ENCODE assay signal across 27 cellular contexts in genomic region chr1:76443217-76443616, GRCh38.
"Had no signal": no experiment of that assay in that cellular context is flagged by ENCODE, and none has a peak within 500 bp of the region (broad histone marks: within the 10 kb centered on the region; RNA-seq: fewer than 3 reads in every experiment).

No MANE protein-coding gene starts in this region.

- H3K4me1 Mint-ChIP-seq: naive thymus-derived CD8-positive, alpha-beta T cell; nephron progenitor cell; neural crest cell; stimulated activated effector memory CD8-positive, alpha-beta T cell treated with anti-CD3 and anti-CD28 coated beads, Interleukin-12 subunit alpha, Interleukin-12 subunit beta, amount 100 ng/mL, for 72 hours had no signal

- H3K27ac ChIP-seq: neutrophil, pancreas, psoas muscle, right lobe of liver, sigmoid colon, stomach, thoracic aorta, thyroid gland, transverse colon, upper lobe of right lung, uterus had no signal

- H3K36me3 Mint-ChIP-seq: natural killer cell treated with Interleukin-12 subunit alpha and Interleukin-12 subunit beta and Interleukin-15 and Interleukin-18, amount 100 ng/mL, for 72 hours; stimulated activated effector memory CD8-positive, alpha-beta T cell treated with anti-CD3 and anti-CD28 coated beads, Interleukin-12 subunit alpha, Interleukin-12 subunit beta, amount 100 ng/mL, for 72 hours; type B pancreatic cell had no signal

- H3K4me3 ChIP-seq: pancreas, psoas muscle, right lobe of liver, sigmoid colon, stomach, thoracic aorta, thyroid gland, transverse colon, upper lobe of right lung, uterus had no signal

- H3K9me3 ChIP-seq: neutrophil, pancreas, psoas muscle, right lobe of liver, thoracic aorta, thyroid gland, transverse colon, upper lobe of right lung, uterus had no signal

- H3K27ac Mint-ChIP-seq: naive thymus-derived CD8-positive, alpha-beta T cell; natural killer cell treated with Interleukin-12 subunit alpha and Interleukin-12 subunit beta and Interleukin-15 and Interleukin-18, amount 100 ng/mL, for 72 hours; nephron progenitor cell; stimulated activated effector memory CD8-positive, alpha-beta T cell treated with anti-CD3 and anti-CD28 coated beads, Interleukin-12 subunit alpha, Interleukin-12 subunit beta, amount 100 ng/mL, for 72 hours; stimulated activated naive B cell treated with anti-CD40 and anti-IgM and Interleukin-4, amounts not matched to agents 10 μg/mL and 1 μg/mL and 100 μg/mL, for 72 hours; stimulated activated naive CD8-positive, alpha-beta T cell treated with anti-CD3 and anti-CD28 coated beads, Interleukin-15, Interleukin-2, amounts not matched to agents 100 ng/mL and 50 ng/mL, for 24 hours; type B pancreatic cell had no signal

- H3K4me3 Mint-ChIP-seq: naive thymus-derived CD8-positive, alpha-beta T cell; natural killer cell treated with Interleukin-12 subunit alpha and Interleukin-12 subunit beta and Interleukin-15 and Interleukin-18, amount 100 ng/mL, for 72 hours; nephron progenitor cell; neural crest cell; stimulated activated effector memory CD8-positive, alpha-beta T cell treated with anti-CD3 and anti-CD28 coated beads, Interleukin-12 subunit alpha, Interleukin-12 subunit beta, amount 100 ng/mL, for 72 hours; stimulated activated naive B cell treated with anti-CD40 and anti-IgM and Interleukin-4, amounts not matched to agents 10 μg/mL and 1 μg/mL and 100 μg/mL, for 72 hours; stimulated activated naive CD8-positive, alpha-beta T cell treated with anti-CD3 and anti-CD28 coated beads, Interleukin-15, Interleukin-2, amounts not matched to agents 100 ng/mL and 50 ng/mL, for 24 hours; type B pancreatic cell had no signal

- H3K36me3 ChIP-seq: neutrophil, pancreas, right lobe of liver, sigmoid colon, stomach, thoracic aorta, thyroid gland, transverse colon, upper lobe of right lung, uterus had no signal

- H3K27me3 ChIP-seq: neutrophil, pancreas, right lobe of liver, sigmoid colon, stomach, thyroid gland, transverse colon, upper lobe of right lung, uterus had no signal

- DNase-seq: naive thymus-derived CD8-positive, alpha-beta T cell; nephron progenitor cell; nucleus accumbens; pancreas; psoas muscle; right cardiac atrium; right lobe of liver; sigmoid colon; small intestine; stimulated activated CD4-positive, alpha-beta T cell treated with anti-CD3 and anti-CD28 coated beads, Interleukin-15, amount 100 ng/mL, for 24 hours; stimulated activated CD4-positive, alpha-beta T cell treated with anti-CD3 and anti-CD28 coated beads, Interleukin-2, amount 100 ng/mL, for 24 hours; stimulated activated CD4-positive, alpha-beta T cell treated with anti-CD3 and anti-CD28 coated beads, Interleukin-2, amount 100 ng/mL, for 48 hours; stimulated activated CD4-positive, alpha-beta T cell treated with anti-CD3 and anti-CD28 coated beads, Interleukin-4, amount 100 ng/mL, for 24 hours; stimulated activated naive B cell treated with anti-CD40 and anti-IgM and Interleukin-4, amounts not matched to agents 10 μg/mL and 1 μg/mL and 100 μg/mL, for 72 hours; stimulated activated naive CD4-positive, alpha-beta T cell treated with Interleukin-2 at 50 U/mL for 16 hours; stomach; thyroid gland; transverse colon; upper lobe of right lung; uterus had no signal

- H3K27me3 Mint-ChIP-seq: natural killer cell treated with Interleukin-12 subunit alpha and Interleukin-12 subunit beta and Interleukin-15 and Interleukin-18, amount 100 ng/mL, for 72 hours; stimulated activated naive B cell treated with anti-CD40 and anti-IgM and Interleukin-4, amounts not matched to agents 10 μg/mL and 1 μg/mL and 100 μg/mL, for 72 hours; stimulated activated naive CD8-positive, alpha-beta T cell treated with anti-CD3 and anti-CD28 coated beads, Interleukin-15, Interleukin-2, amounts not matched to agents 100 ng/mL and 50 ng/mL, for 24 hours; type B pancreatic cell had no signal

- H3K4me1 ChIP-seq: pancreas, psoas muscle, right lobe of liver, sigmoid colon, thyroid gland, transverse colon, upper lobe of right lung, uterus had no signal

- H3K9me3 Mint-ChIP-seq: type B pancreatic cell had no signal
